Comparison of ENCODE assay signal across 1 cellular context in genomic region chr14:77259025-77259715, GRCh38.
TF ChIP-seq lines count a peak whose summit lies in the region.

No MANE protein-coding gene starts in this region.

TF ChIP-seq in HepG2, 621 proteins besides CTCF, POLR2A, EP300 and RAD21:
- no peak for TF ChIP-seq TCF7L2 (IDR thresholded peaks at IDR 0.05; ENCODE audit: low read depth, low read length)
- no peak for TF ChIP-seq HDAC1 (CRISPR knock-in tag; IDR thresholded peaks at IDR 0.05)
- TF ChIP-seq IRF1 (CRISPR knock-in tag; IDR thresholded peaks at IDR 0.05; ENCODE audit: low read depth), result no peak
- TF ChIP-seq PHF8 (CRISPR knock-in tag; IDR thresholded peaks at IDR 0.05), result no peak
- no peak for TF ChIP-seq ZNF766 (CRISPR knock-in tag; IDR thresholded peaks at IDR 0.05; ENCODE audit: borderline replicate concordance)
- no peak for TF ChIP-seq HNRNPUL1 (IDR thresholded peaks at IDR 0.05; ENCODE audit: low read depth, low read length)
- TF ChIP-seq HHEX (CRISPR knock-in tag; IDR thresholded peaks at IDR 0.05), result no peak
- TF ChIP-seq RAD51 (IDR thresholded peaks at IDR 0.05; ENCODE audit: borderline replicate concordance), result no peak
- no peak for TF ChIP-seq SNAI1 (CRISPR knock-in tag; IDR thresholded peaks at IDR 0.05; ENCODE audit: borderline replicate concordance)
- no peak for TF ChIP-seq BCL6 (CRISPR knock-in tag; IDR thresholded peaks at IDR 0.05)
- no peak for TF ChIP-seq ZNF7 (CRISPR knock-in tag; IDR thresholded peaks at IDR 0.05)
- TF ChIP-seq ZNF513 (CRISPR knock-in tag; conservative IDR thresholded peaks at IDR 0.05), result no peak
- TF ChIP-seq USF2 (IDR thresholded peaks at IDR 0.05; ENCODE audit: low read depth, low read length), result no peak
- no peak for TF ChIP-seq USF2 (CRISPR knock-in tag; IDR thresholded peaks at IDR 0.05; ENCODE audit: borderline replicate concordance)
- TF ChIP-seq NR2F1 (CRISPR knock-in tag; IDR thresholded peaks at IDR 0.05), result no peak
- TF ChIP-seq IRX3 (CRISPR knock-in tag; IDR thresholded peaks at IDR 0.05; ENCODE audit: borderline replicate concordance, low read depth), result no peak
- TF ChIP-seq ZNF816 (CRISPR knock-in tag; IDR thresholded peaks at IDR 0.05; ENCODE audit: borderline replicate concordance), result no peak
- no peak for TF ChIP-seq SRY (CRISPR knock-in tag; IDR thresholded peaks at IDR 0.05)
